8 cellular contexts compared by ENCODE assay signal in genomic region chr20:41135187-41135887, GRCh38. TPM values are rescaled to one million over a fixed set of nuclear protein-coding genes. Genes with fewer than 3 reads are reported as not detected.
DNase-seq lines count a peak whose midpoint lies in the region; ATAC-seq and TF ChIP-seq lines count a peak whose summit lies in the region.

No MANE protein-coding gene starts in this region.

- H3K9me3 Mint-ChIP-seq in CD4-positive, CD25-positive, alpha-beta regulatory T cell: no peaks in the 10 kb centered on the region
- no peaks in the 10 kb centered on the region for H3K9me3 Mint-ChIP-seq in activated naive CD4-positive, alpha-beta T cell treated with anti-CD3 and anti-CD28 coated beads, Interleukin-2, amount 10 ng/mL, durations not matched to agents 7 days and 5 days

- peaks cover 56% of the 10 kb centered on the region for H3K4me1 ChIP-seq in CD4-positive, CD25-positive, alpha-beta regulatory T cell (ENCODE audit: control insufficient read depth, insufficient read depth, low read length, poor library complexity, severe bottlenecking)
- peaks cover 0 to 36% of the 10 kb centered on the region in 2 donors for H3K4me1 ChIP-seq in right atrium auricular region

- H3K4me1 Mint-ChIP-seq in CD4-positive, CD25-positive, alpha-beta regulatory T cell: peaks cover 23 to 54% (median 43%) of the 10 kb centered on the region in 4 donors
- peaks cover 40% of the 10 kb centered on the region for H3K4me1 Mint-ChIP-seq in activated naive CD4-positive, alpha-beta T cell treated with anti-CD3 and anti-CD28 coated beads, Interleukin-2, amount 10 ng/mL, durations not matched to agents 7 days and 5 days

- H3K27ac ChIP-seq in CD4-positive, CD25-positive, alpha-beta regulatory T cell (ENCODE audit: insufficient read depth, low read length, poor library complexity, severe bottlenecking): peak overlapping the region; percentile 84
- H3K27ac ChIP-seq in right atrium auricular region: peak overlapping the region; percentile 19 to 42

- H3K27me3 ChIP-seq in CD4-positive, CD25-positive, alpha-beta regulatory T cell (ENCODE audit: control insufficient read depth, insufficient read depth, low read length): no peaks in the 10 kb centered on the region
- H3K27me3 ChIP-seq in right atrium auricular region: no peaks in the 10 kb centered on the region

- peaks cover 6% of the 10 kb centered on the region for H3K27me3 Mint-ChIP-seq in CD4-positive, CD25-positive, alpha-beta regulatory T cell
- H3K27me3 Mint-ChIP-seq in activated naive CD4-positive, alpha-beta T cell treated with anti-CD3 and anti-CD28 coated beads, Interleukin-2, amount 10 ng/mL, durations not matched to agents 7 days and 5 days: no peaks in the 10 kb centered on the region

- H3K9me3 ChIP-seq in CD4-positive, CD25-positive, alpha-beta regulatory T cell (ENCODE audit: control insufficient read depth in 2 of 2, low read length in 2 of 2): no peaks in the 10 kb centered on the region
- H3K9me3 ChIP-seq in right atrium auricular region: no peaks in the 10 kb centered on the region

- CTCF ChIA-PET in activated naive CD4-positive, alpha-beta T cell treated with anti-CD3 and anti-CD28 coated beads, Interleukin-2, amount 10 ng/mL, durations not matched to agents 7 days and 5 days (lab: Charles Lee): interaction anchor here (0.7 to 12.7 kb wide), 30 partner anchors 8 to 275 kb away, joined by 3 to 240 read pairs (median 8); partner anchors contain the start of gene LPIN3

- H3K36me3 Mint-ChIP-seq in CD4-positive, CD25-positive, alpha-beta regulatory T cell: peaks cover 3% of the 10 kb centered on the region
- peaks cover 21% of the 10 kb centered on the region for H3K36me3 Mint-ChIP-seq in activated naive CD4-positive, alpha-beta T cell treated with anti-CD3 and anti-CD28 coated beads, Interleukin-2, amount 10 ng/mL, durations not matched to agents 7 days and 5 days

- peak; percentile 65 to 82 for TF ChIP-seq CTCF in right atrium auricular region (IDR thresholded peaks at IDR 0.05)

- peak overlapping the region; percentile 32 for H3K4me3 ChIP-seq in CD4-positive, CD25-positive, alpha-beta regulatory T cell (ENCODE audit: low read depth, low read length)
- no peak overlapping the region for H3K4me3 ChIP-seq in right atrium auricular region

- H3K4me3 Mint-ChIP-seq in CD4-positive, CD25-positive, alpha-beta regulatory T cell: peak overlapping the region; percentile 85 to 96 (median 93)
- peak overlapping the region; percentile 79 for H3K4me3 Mint-ChIP-seq in activated naive CD4-positive, alpha-beta T cell treated with anti-CD3 and anti-CD28 coated beads, Interleukin-2, amount 10 ng/mL, durations not matched to agents 7 days and 5 days

- H3K36me3 ChIP-seq in CD4-positive, CD25-positive, alpha-beta regulatory T cell (ENCODE audit: control insufficient read depth, insufficient read depth, low read length): no peaks in the 10 kb centered on the region
- H3K36me3 ChIP-seq in right atrium auricular region: no peaks in the 10 kb centered on the region

- peak; percentile 18 to 22 for ATAC-seq in CD4-positive, CD25-positive, alpha-beta regulatory T cell (ENCODE audit: low read depth in 2 of 2)
- ATAC-seq in HG03469 (IDR thresholded peaks at IDR 0.05; ENCODE audit: unreplicated experiment): no peak

- peak; percentile 52 to 74 (median 61) for DNase-seq in CD4-positive, CD25-positive, alpha-beta regulatory T cell
- DNase-seq in HK-2 (ENCODE audit: unreplicated experiment): peak; percentile 55
- DNase-seq in RPMI8226: peak; percentile 57
- DNase-seq in activated naive CD4-positive, alpha-beta T cell treated with anti-CD3 and anti-CD28 coated beads, Interleukin-2, amount 10 ng/mL, durations not matched to agents 7 days and 5 days: peak; percentile 74
- no peak for DNase-seq in right atrium auricular region (ENCODE audit: low spot score)
- DNase-seq in stimulated activated CD4-positive, alpha-beta T cell treated with anti-CD3 and anti-CD28 coated beads, Interleukin-1b, Interleukin-23, amount 100 ng/mL, for 48 hours: peak; percentile 58
- DNase-seq in GF-D8 (lab: John Stamatoyannopoulos, UW): no peak

- peak overlapping the region; percentile 74 to 87 (median 86) for H3K27ac Mint-ChIP-seq in CD4-positive, CD25-positive, alpha-beta regulatory T cell
- H3K27ac Mint-ChIP-seq in activated naive CD4-positive, alpha-beta T cell treated with anti-CD3 and anti-CD28 coated beads, Interleukin-2, amount 10 ng/mL, durations not matched to agents 7 days and 5 days: peak overlapping the region; percentile 89

RNA-seq across cellular contexts. Expression of gene PLCG1, which starts 2.0 kb away (rescaled TPM):
- 540 TPM for total RNA-seq in CD4-positive, CD25-positive, alpha-beta regulatory T cell
- polyA plus RNA-seq in CD4-positive, CD25-positive, alpha-beta regulatory T cell: 10 to 100 TPM; 30.4 to 36.1 (median 33.0) TPM
- 10 to 100 TPM; 24.1 to 59.5 TPM for total RNA-seq in right atrium auricular region

Comparison
In these comparisons a context has a peak if more than half of its experiments do, and no peak if none do; other contexts are left out.
1. DNase-seq: peak in CD4-positive, CD25-positive, alpha-beta regulatory T cell (3 of 3), HK-2 (single experiment), RPMI8226 (single experiment), activated naive CD4-positive, alpha-beta T cell treated with anti-CD3 and anti-CD28 coated beads, Interleukin-2, amount 10 ng/mL, durations not matched to agents 7 days and 5 days (single experiment) and stimulated activated CD4-positive, alpha-beta T cell treated with anti-CD3 and anti-CD28 coated beads, Interleukin-1b, Interleukin-23, amount 100 ng/mL, for 48 hours (single experiment); none in right atrium auricular region (single experiment) and GF-D8 (single experiment).